Comparison of ENCODE assay signal across 16 cellular contexts in genomic region chr5:10578292-10578663, GRCh38. TPM values are rescaled to one million over a fixed set of nuclear protein-coding genes. Genes with fewer than 3 reads are reported as not detected.
DNase-seq lines count a peak whose midpoint lies in the region; ATAC-seq, FAIRE-seq and TF ChIP-seq lines count a peak whose summit lies in the region.
"Had no signal": no experiment of that assay in that cellular context is flagged by ENCODE, and none has a peak within 500 bp of the region (broad histone marks: within the 10 kb centered on the region; RNA-seq: fewer than 3 reads in every experiment).

No MANE protein-coding gene starts in this region.

- ATAC-seq in heart left ventricle (peak in 2 of 4 donors; percentile 8 to 12), left cardiac atrium (no peak), HG03354 (IDR thresholded peaks at IDR 0.05; ENCODE audit: poor library complexity, severe bottlenecking, unreplicated experiment) (peak; percentile 3), K562 (peak; percentile 44)
- ATAC-seq in stimulated activated naive CD8-positive, alpha-beta T cell treated with anti-CD3 and anti-CD28 coated beads, Interleukin-15, amount 100 ng/mL, for 72 hours = no peak

- TF ChIP-seq RAD21 in K562 (CRISPR knock-in tag; conservative IDR thresholded peaks at IDR 0.05 in 1 of 2, IDR thresholded peaks at IDR 0.05 in 1 of 2) = no peak

- in situ Hi-C loops in K562 (cut with MboI) = no loop called here

- H3K79me2 ChIP-seq in K562 (ENCODE audit: control insufficient read depth, insufficient read depth, low read length) = no peaks in the 10 kb centered on the region

- peaks cover 14% of the 10 kb centered on the region for H3K27me3 Mint-ChIP-seq in stimulated activated naive CD8-positive, alpha-beta T cell treated with anti-CD3 and anti-CD28 coated beads, Interleukin-15, amount 100 ng/mL, for 72 hours
- H3K27me3 Mint-ChIP-seq: activated CD4-positive, alpha-beta T cell treated with anti-CD3 and anti-CD28 coated beads, Interleukin-2, amount 10 ng/mL, durations not matched to agents 7 days and 5 days had no signal

- H3K4me1 Mint-ChIP-seq in stimulated activated naive CD8-positive, alpha-beta T cell treated with anti-CD3 and anti-CD28 coated beads, Interleukin-15, amount 100 ng/mL, for 72 hours = peaks cover 70% of the 10 kb centered on the region

- H3K27ac ChIP-seq in heart left ventricle (peak overlapping the region in 10 of 12 donors; percentile 51 to 93 (median 80)), K562 (ENCODE audit: extremely low read depth, low read depth, low read length) (no peak overlapping the region)

- H3K27ac Mint-ChIP-seq in stimulated activated naive CD8-positive, alpha-beta T cell treated with anti-CD3 and anti-CD28 coated beads, Interleukin-15, amount 100 ng/mL, for 72 hours = no peak overlapping the region
- H3K27ac Mint-ChIP-seq: activated CD4-positive, alpha-beta T cell treated with anti-CD3 and anti-CD28 coated beads, Interleukin-2, amount 10 ng/mL, durations not matched to agents 7 days and 5 days; mesothelial cell of epicardium had no signal

- no peak for TF ChIP-seq CTCF in heart left ventricle (IDR thresholded peaks at IDR 0.05)
- TF ChIP-seq CTCF in K562 (IDR thresholded peaks at IDR 0.05 in 2 of 3, conservative IDR thresholded peaks at IDR 0.05 in 1 of 3; ENCODE audit: insufficient read depth in 2 of 3, low read depth in 1 of 3, low read length in 3 of 3) = no peak

- no peak overlapping the region; a peak in 1 of 4 replicates for H3K9ac ChIP-seq in K562 (ENCODE audit: insufficient read depth in 1 of 2, low read depth in 2 of 2, low read length in 2 of 2)

- no peak for TF ChIP-seq EP300 in K562 (IDR thresholded peaks at IDR 0.05; ENCODE audit: low read length)

- peak overlapping the region; percentile 37; the same call in 1 of the 2 replicates for H2AFZ ChIP-seq in K562 (ENCODE audit: low read depth, low read length)

- H3K4me3 Mint-ChIP-seq in stimulated activated naive CD8-positive, alpha-beta T cell treated with anti-CD3 and anti-CD28 coated beads, Interleukin-15, amount 100 ng/mL, for 72 hours = peak overlapping the region; percentile 24 to 53
- H3K4me3 Mint-ChIP-seq: activated CD4-positive, alpha-beta T cell treated with anti-CD3 and anti-CD28 coated beads, Interleukin-2, amount 10 ng/mL, durations not matched to agents 7 days and 5 days; mesothelial cell of epicardium had no signal

- H3K36me3 ChIP-seq in heart left ventricle (no peaks in the 10 kb centered on the region), K562 (ENCODE audit: control insufficient read depth, insufficient read depth, low read length) (no peaks in the 10 kb centered on the region)
- H3K36me3 ChIP-seq: thoracic aorta had no signal

- CTCF ChIA-PET in K562 (lab: Yijun Ruan, JAX; ENCODE audit: low intra/inter-chr PET ratio) = no interaction called here

- 83 to 93% (median 85%) methylated on average over 1 of the region's 1 CpG for WGBS in heart left ventricle, 4 donors
- WGBS in K562 (ENCODE audit: insufficient coverage, low coverage, missing lambda C conversion rate) = 35% methylated on average over 1 of the region's 1 CpG

- H3K4me2 ChIP-seq in K562 (ENCODE audit: insufficient read depth, low read length) = no peak overlapping the region

- peaks cover 0 to 58% (median 37%) of the 10 kb centered on the region in 12 donors for H3K4me1 ChIP-seq in heart left ventricle
- H3K4me1 ChIP-seq in K562 (replicated peaks in 1 of 2; ENCODE audit: control insufficient read depth in 2 of 2, insufficient read depth in 2 of 2, low read length in 2 of 2) = peaks cover 10 to 16% of the 10 kb centered on the region in 2 experiments; a peak in 4 of 5 replicates

- BruUV-seq in K562 (replicated peaks; lab: Mats Ljungman, UMichigan) = no TSS peak

- H3K9me3 Mint-ChIP-seq in stimulated activated naive CD8-positive, alpha-beta T cell treated with anti-CD3 and anti-CD28 coated beads, Interleukin-15, amount 100 ng/mL, for 72 hours = no peaks in the 10 kb centered on the region
- H3K9me3 Mint-ChIP-seq: activated CD4-positive, alpha-beta T cell treated with anti-CD3 and anti-CD28 coated beads, Interleukin-2, amount 10 ng/mL, durations not matched to agents 7 days and 5 days; mesothelial cell of epicardium had no signal

- no peaks in the 10 kb centered on the region for H4K20me1 ChIP-seq in K562 (replicated peaks; ENCODE audit: control insufficient read depth, insufficient read depth, low read length)

- no peaks in the 10 kb centered on the region for H3K9me1 ChIP-seq in K562 (ENCODE audit: control insufficient read depth, insufficient read depth, low read length)

- intact Hi-C loops in heart left ventricle (cut with DNase I) (loop anchor here in 1 of 10 donors (10.0 kb wide), 1 partner anchor 47 kb away; no protein-coding TSS in a partner anchor), left cardiac atrium (cut with DNase I) (no loop called here), K562 (cut with micrococcal nuclease) (no loop called here)

- DNase-seq in heart left ventricle (peak in 1 of 5 donors; percentile 15), left cardiac atrium (no peak), K562 (ENCODE audit: extremely low read depth in 1 of 4, low spot score in 3 of 4) (no peak), NCI-H748 treated with DMSO at 0.1 percent for 48 hours (lab: John Stamatoyannopoulos, UW) (no peak), GM19240 (ENCODE audit: insufficient read length, low spot score) (no peak)
- no peak for DNase-seq in stimulated activated naive CD8-positive, alpha-beta T cell treated with anti-CD3 and anti-CD28 coated beads, Interleukin-15, amount 100 ng/mL, for 72 hours
- DNase-seq in central memory CD4-positive, alpha-beta T cell = no peak
- DNase-seq: effector memory CD4-positive, alpha-beta T cell; NCI-H1417 treated with DMSO at 0.1 percent for 48 hours; NCI-H446; occipital lobe had no signal

- FAIRE-seq in K562 (lab: Jason Lieb, UNC) = no peak

- no peaks in the 10 kb centered on the region for H3K27me3 ChIP-seq in heart left ventricle
- no peaks in the 10 kb centered on the region for H3K27me3 ChIP-seq in K562 (ENCODE audit: control insufficient read depth in 2 of 2, insufficient read depth in 2 of 2, low read length in 2 of 2)

- H3K4me3 ChIP-seq in heart left ventricle (no peak overlapping the region), K562 (no peak overlapping the region)
- H3K4me3 ChIP-seq: skin epidermis, thoracic aorta had no signal

- POLR2A ChIA-PET in K562 (lab: Yijun Ruan, JAX) = interaction anchor here (1.1 to 3.0 kb wide), 5 partner anchors 9 to 274 kb away, joined by 4 to 16 read pairs (median 6); no protein-coding TSS in a partner anchor

- H3K9me3 ChIP-seq in heart left ventricle (peaks cover 0 to 7% (median 0%) of the 10 kb centered on the region in 12 donors), K562 (replicated peaks; ENCODE audit: control insufficient read depth, insufficient read depth, low read depth, low read length) (no peaks in the 10 kb centered on the region)
- H3K9me3 ChIP-seq: thoracic aorta had no signal

- TF ChIP-seq POLR2A in heart left ventricle (IDR thresholded peaks at IDR 0.05) (no peak), K562 (conservative IDR thresholded peaks at IDR 0.05) (no peak)

TF ChIP-seq in K562, 482 proteins besides CTCF, POLR2A, EP300 and RAD21:
- TF ChIP-seq ZNF124 (CRISPR knock-in tag; IDR thresholded peaks at IDR 0.05) (no peak), DACH1 (IDR thresholded peaks at IDR 0.05; ENCODE audit: partially characterized antibody) (no peak), ZFX (CRISPR knock-in tag; IDR thresholded peaks at IDR 0.05) (0 out of 2 replicates have a peak, but pooled peaks have one; percentile 17)

RNA-seq across cellular contexts. Expression of gene ANKRD33B, which starts 14.4 kb away (rescaled TPM):
- total RNA-seq in heart left ventricle = 10 to 100 TPM in 3 of 9 donors, 1 to 10 TPM in 6; 1.7 to 33.8 (median 5.2) TPM
- polyA plus RNA-seq in heart left ventricle = 1 to 10 TPM in 1 of 2 donors, under 1 TPM in 1; 0.98 to 1.2 TPM
- 1 to 10 TPM; 2.0 to 4.8 TPM for total RNA-seq in left cardiac atrium
- 1.3 and 1.7 TPM in 2 replicates for total RNA-seq in K562 (2011; cell fraction: chromatin; rRNA removed; ENCODE audit: low replicate concordance)
- 1.5 and 1.6 TPM in 2 replicates for total RNA-seq in K562 (2011; cell fraction: nucleolus; rRNA removed)
- 1.5 and 1.7 TPM in 2 replicates for total RNA-seq in K562 (2011; cell fraction: nucleoplasm; rRNA removed)
- 0.45 and 0.53 TPM in 2 replicates for total RNA-seq in K562 (2014; rRNA removed)
- total RNA-seq in K562 (2014; rRNA removed; fragmentation: Illumina TruSeq; extraction: Trizol) = 0.38 and 0.40 TPM in 2 replicates
- 1.5 TPM in 2 replicates for total RNA-seq in K562 (2015; rRNA removed; fragmentation: Illumina TruSeq; extraction: Trizol)
- total RNA-seq in K562 (2021) = 1.3 and 1.7 TPM in 2 replicates
- polyA plus RNA-seq in K562 (2011; rRNA removed) = 0.08 and 0.17 TPM in 2 replicates
- polyA plus RNA-seq in K562 (2011; cell fraction: cytosol; rRNA removed) = 0.15 and 0.21 TPM in 2 replicates
- 0.24 and 0.44 TPM in 2 replicates for polyA plus RNA-seq in K562 (2011; cell fraction: nucleus; rRNA removed)
- polyA plus RNA-seq in K562 (2012) = 1.5 and 3.9 TPM in 2 replicates
- 0.43 and 0.54 TPM in 2 replicates for polyA plus RNA-seq in K562 (2014; fragmentation: Illumina TruSeq; extraction: Trizol)
- under 1 TPM; 0.10 to 0.17 TPM for polyA plus RNA-seq in K562 (2014; fragmentation: Nextera tagmentation; extraction: Ambion mirVana)
- polyA plus RNA-seq in K562 (2014; rRNA removed) = 0.16 and 0.33 TPM in 2 replicates
- 0.36 and 0.67 TPM in 2 replicates for polyA minus RNA-seq in K562 (2011; rRNA and poly(A)+ RNA removed)
- polyA minus RNA-seq in K562 (2011; cell fraction: cytosol; rRNA and poly(A)+ RNA removed) = 0.36 and 1.2 TPM in 2 replicates
- 0.78 and 0.81 TPM in 2 replicates for polyA minus RNA-seq in K562 (2011; cell fraction: nucleus; rRNA and poly(A)+ RNA removed)

Comparison
In these comparisons a context has a peak if more than half of its experiments do, and no peak if none do; other contexts are left out.
1. ATAC-seq: peak in HG03354 (single experiment) and K562 (single experiment); none in left cardiac atrium (0 of 2) and stimulated activated naive CD8-positive, alpha-beta T cell treated with anti-CD3 and anti-CD28 coated beads, Interleukin-15, amount 100 ng/mL, for 72 hours (single experiment).